Comparison of ENCODE assay signal across 8 cellular contexts in genomic region chr1:175757381-175758015, GRCh38.
DNase-seq lines count a peak whose midpoint lies in the region; ATAC-seq, FAIRE-seq and TF ChIP-seq lines count a peak whose summit lies in the region.

No MANE protein-coding gene starts in this region.

- DNase-seq in DND-41 = peak; percentile 17
- DNase-seq in foreskin fibroblast = no peak
- DNase-seq in stimulated activated CD4-positive, alpha-beta T cell treated with anti-CD3 and anti-CD28 coated beads, Interleukin-12 subunit alpha, Interleukin-12 subunit beta, amount 100 ng/mL, for 4 hours = peak; percentile 7
- DNase-seq in hypothalamus (lab: John Stamatoyannopoulos, UW) = no peak
- no peak for DNase-seq in superior temporal gyrus (ENCODE audit: extremely low spot score)

- H3K9me3 ChIP-seq in DND-41 (ENCODE audit: insufficient read depth, low read length, severe bottlenecking) = no peaks in the 10 kb centered on the region

- peaks cover 5% of the 10 kb centered on the region for H3K27me3 ChIP-seq in DND-41 (ENCODE audit: insufficient read depth, low read length, poor library complexity)

- ATAC-seq in DND-41 (ENCODE audit: insufficient read depth, low read depth) (peak; percentile 58; the same call in 2 of the 3 replicates), GM19468 (IDR thresholded peaks at IDR 0.05; ENCODE audit: extremely low read depth, unreplicated experiment) (peak; percentile 68), HG03520 (IDR thresholded peaks at IDR 0.05; ENCODE audit: unreplicated experiment) (peak; percentile 82)

- H3K27ac ChIP-seq in DND-41 (ENCODE audit: low read length) = no peak overlapping the region

- H4K20me1 ChIP-seq in DND-41 (ENCODE audit: insufficient read depth, low read length) = no peaks in the 10 kb centered on the region

- no peak overlapping the region for H3K4me2 ChIP-seq in DND-41 (ENCODE audit: insufficient read depth, low read length)

- no peaks in the 10 kb centered on the region for H3K4me1 ChIP-seq in DND-41 (ENCODE audit: insufficient read depth, low read length)

- no peak overlapping the region for H2AFZ ChIP-seq in DND-41 (ENCODE audit: low read depth, low read length)

- TF ChIP-seq CTCF in DND-41 (IDR thresholded peaks at IDR 0.05; ENCODE audit: borderline replicate concordance, extremely low read depth, low read length, poor library complexity, severe bottlenecking) (peak; percentile 49), foreskin fibroblast (IDR thresholded peaks at IDR 0.05; ENCODE audit: low read depth, low read length) (peak; percentile 49)

- H3K4me3 ChIP-seq in DND-41 (ENCODE audit: low read depth in 1 of 2, low read length in 2 of 2) = no peak overlapping the region
- no peak overlapping the region for H3K4me3 ChIP-seq in foreskin fibroblast (ENCODE audit: low read depth in 1 of 2, low read length in 2 of 2)

- no peaks in the 10 kb centered on the region for H3K79me2 ChIP-seq in DND-41 (ENCODE audit: insufficient read depth, low read length)

- peak; percentile 41 for FAIRE-seq in TTC549 (lab: Jason Lieb, UNC)

- no peaks in the 10 kb centered on the region for H3K36me3 ChIP-seq in DND-41 (ENCODE audit: insufficient read depth, low read length)

- no peak overlapping the region for H3K9ac ChIP-seq in DND-41 (ENCODE audit: low read depth, low read length)

Comparison
In these comparisons a context has a peak if more than half of its experiments do, and no peak if none do; other contexts are left out.
1. DNase-seq: peak in DND-41 (single experiment) and stimulated activated CD4-positive, alpha-beta T cell treated with anti-CD3 and anti-CD28 coated beads, Interleukin-12 subunit alpha, Interleukin-12 subunit beta, amount 100 ng/mL, for 4 hours (single experiment); none in foreskin fibroblast (0 of 2), hypothalamus (0 of 51) and superior temporal gyrus (single experiment).
2. Peak in every context shown above with its lines, with median percentiles within 50 percentile points of each other: ATAC-seq.